Comparison of ENCODE assay signal across 28 cellular contexts in the genomic region with DNA sequence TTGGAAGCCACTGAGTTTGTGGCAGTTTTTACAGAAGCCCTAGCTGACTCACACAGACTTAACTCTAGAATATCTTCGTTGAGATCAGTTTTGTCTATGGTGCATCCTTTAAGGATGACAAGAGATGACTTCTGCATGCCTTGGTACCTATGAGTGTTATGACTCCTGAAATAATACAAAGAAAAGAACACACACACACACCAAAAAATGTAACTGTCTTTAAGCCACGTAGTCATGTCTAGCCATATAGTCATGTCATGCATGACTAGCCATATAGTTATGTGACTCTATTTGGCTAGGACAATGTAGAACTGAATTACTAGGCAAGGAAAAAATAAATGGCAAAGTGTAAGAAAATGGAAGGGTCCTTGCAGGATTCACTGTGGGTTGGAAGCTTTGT.
"Had no signal": no experiment of that assay in that cellular context is flagged by ENCODE, and none has a peak within 500 bp of the region (broad histone marks: within the 10 kb centered on the region; RNA-seq: fewer than 3 reads in every experiment).

No MANE protein-coding gene starts in this region.

- H3K36me3 ChIP-seq: stomach, suprapubic skin, thoracic aorta, thyroid gland, tibial artery, tibial nerve, transverse colon, upper lobe of left lung, upper lobe of right lung, uterus, vagina had no signal

- H3K4me1 ChIP-seq: stomach, suprapubic skin, testis, thyroid gland, tibial artery, tibial nerve, transverse colon, upper lobe of left lung, upper lobe of right lung, uterus, vagina had no signal

- H3K27ac ChIP-seq: stomach, suprapubic skin, testis, thoracic aorta, thyroid gland, tibial artery, tibial nerve, transverse colon, upper lobe of left lung, upper lobe of right lung, uterus, vagina had no signal

- H3K36me3 Mint-ChIP-seq: stimulated activated effector memory CD8-positive, alpha-beta T cell treated with anti-CD3 and anti-CD28 coated beads, Interleukin-12 subunit alpha, Interleukin-12 subunit beta, amount 100 ng/mL, for 72 hours; stimulated activated memory B cell treated with anti-CD40 and anti-IgM and Interleukin-4, amounts not matched to agents 10 μg/mL and 1 μg/mL and 100 μg/mL, for 72 hours; stimulated activated naive B cell treated with anti-CD40 and anti-IgM and Interleukin-4, amounts not matched to agents 10 μg/mL and 1 μg/mL and 100 μg/mL, for 72 hours; type B pancreatic cell had no signal

- ATAC-seq: stimulated activated effector memory CD8-positive, alpha-beta T cell treated with anti-CD3 and anti-CD28 coated beads, Interleukin-12 subunit alpha, Interleukin-12 subunit beta, amount 100 ng/mL, for 72 hours; stimulated activated memory B cell treated with anti-CD40 and anti-IgM and Interleukin-4, amounts not matched to agents 10 μg/mL and 1 μg/mL and 100 μg/mL, for 72 hours; stimulated activated naive B cell treated with anti-CD40 and anti-IgM and Interleukin-4, amounts not matched to agents 10 μg/mL and 1 μg/mL and 100 μg/mL, for 72 hours; stimulated activated naive CD8-positive, alpha-beta T cell treated with anti-CD3 and anti-CD28 coated beads, Interleukin-15, amount 100 ng/mL, for 72 hours; stimulated activated naive CD8-positive, alpha-beta T cell treated with anti-CD3 and anti-CD28 coated beads, Interleukin-15, Interleukin-2, amounts not matched to agents 100 U/mL and 50 U/mL, for 24 hours; upper lobe of right lung had no signal

- H3K4me3 Mint-ChIP-seq: stimulated activated effector memory CD8-positive, alpha-beta T cell treated with anti-CD3 and anti-CD28 coated beads, Interleukin-12 subunit alpha, Interleukin-12 subunit beta, amount 100 ng/mL, for 72 hours; stimulated activated memory B cell treated with anti-CD40 and anti-IgM and Interleukin-4, amounts not matched to agents 10 μg/mL and 1 μg/mL and 100 μg/mL, for 72 hours; stimulated activated naive B cell treated with anti-CD40 and anti-IgM and Interleukin-4, amounts not matched to agents 10 μg/mL and 1 μg/mL and 100 μg/mL, for 72 hours; stimulated activated naive CD8-positive, alpha-beta T cell treated with anti-CD3 and anti-CD28 coated beads, Interleukin-15, amount 100 ng/mL, for 72 hours; stimulated activated naive CD8-positive, alpha-beta T cell treated with anti-CD3 and anti-CD28 coated beads, Interleukin-15, Interleukin-2, amounts not matched to agents 100 ng/mL and 50 ng/mL, for 24 hours; type B pancreatic cell had no signal

- H3K4me1 Mint-ChIP-seq: stimulated activated effector memory CD8-positive, alpha-beta T cell treated with anti-CD3 and anti-CD28 coated beads, Interleukin-12 subunit alpha, Interleukin-12 subunit beta, amount 100 ng/mL, for 72 hours; stimulated activated naive B cell treated with anti-CD40 and anti-IgM and Interleukin-4, amounts not matched to agents 10 μg/mL and 1 μg/mL and 100 μg/mL, for 72 hours; stimulated activated naive CD8-positive, alpha-beta T cell treated with anti-CD3 and anti-CD28 coated beads, Interleukin-15, amount 100 ng/mL, for 72 hours had no signal

- H3K27me3 Mint-ChIP-seq: stimulated activated memory B cell treated with anti-CD40 and anti-IgM and Interleukin-4, amounts not matched to agents 10 μg/mL and 1 μg/mL and 100 μg/mL, for 72 hours; stimulated activated naive B cell treated with anti-CD40 and anti-IgM and Interleukin-4, amounts not matched to agents 10 μg/mL and 1 μg/mL and 100 μg/mL, for 72 hours; stimulated activated naive CD8-positive, alpha-beta T cell treated with anti-CD3 and anti-CD28 coated beads, Interleukin-15, amount 100 ng/mL, for 72 hours; stimulated activated naive CD8-positive, alpha-beta T cell treated with anti-CD3 and anti-CD28 coated beads, Interleukin-15, Interleukin-2, amounts not matched to agents 100 ng/mL and 50 ng/mL, for 24 hours; type B pancreatic cell had no signal

- DNase-seq: stimulated activated CD4-positive, alpha-beta T cell treated with anti-CD3 and anti-CD28 coated beads, Interleukin-2, amount 100 ng/mL, for 48 hours; stimulated activated CD4-positive, alpha-beta T cell treated with anti-CD3 and anti-CD28 coated beads, Interleukin-4, amount 100 ng/mL, for 1 hour; stimulated activated CD4-positive, alpha-beta T cell treated with anti-CD3 and anti-CD28 coated beads, Interleukin-4, amount 100 ng/mL, for 24 hours; stimulated activated CD4-positive, alpha-beta T cell treated with anti-CD3 and anti-CD28 coated beads, Interleukin-4, amount 100 ng/mL, for 4 hours; stimulated activated CD8-positive, alpha-beta memory T cell treated with anti-CD3 and anti-CD28 coated beads, Interleukin-4, amount 100 ng/mL, for 48 hours; stimulated activated naive B cell treated with anti-CD40 and anti-IgM and Interleukin-4, amounts not matched to agents 10 μg/mL and 1 μg/mL and 100 μg/mL, for 72 hours; stimulated activated naive CD4-positive, alpha-beta T cell; stimulated activated naive CD4-positive, alpha-beta T cell treated with Interleukin-2 at 50 U/mL for 16 hours; stimulated activated naive CD8-positive, alpha-beta T cell treated with anti-CD3 and anti-CD28 coated beads, Interleukin-15, amount 100 ng/mL, for 72 hours; stimulated activated naive CD8-positive, alpha-beta T cell treated with anti-CD3 and anti-CD28 coated beads, Interleukin-15, Interleukin-2, amounts not matched to agents 100 U/mL and 50 U/mL, for 24 hours; stomach; substantia nigra; testis; thyroid gland; tibial artery; transverse colon; trophoblast cell; upper lobe of left lung; upper lobe of right lung; uterus had no signal

- H3K27ac Mint-ChIP-seq: stimulated activated effector memory CD8-positive, alpha-beta T cell treated with anti-CD3 and anti-CD28 coated beads, Interleukin-12 subunit alpha, Interleukin-12 subunit beta, amount 100 ng/mL, for 72 hours; stimulated activated memory B cell treated with anti-CD40 and anti-IgM and Interleukin-4, amounts not matched to agents 10 μg/mL and 1 μg/mL and 100 μg/mL, for 72 hours; stimulated activated naive B cell treated with anti-CD40 and anti-IgM and Interleukin-4, amounts not matched to agents 10 μg/mL and 1 μg/mL and 100 μg/mL, for 72 hours; stimulated activated naive CD8-positive, alpha-beta T cell treated with anti-CD3 and anti-CD28 coated beads, Interleukin-15, amount 100 ng/mL, for 72 hours; stimulated activated naive CD8-positive, alpha-beta T cell treated with anti-CD3 and anti-CD28 coated beads, Interleukin-15, Interleukin-2, amounts not matched to agents 100 ng/mL and 50 ng/mL, for 24 hours; type B pancreatic cell had no signal

- H3K4me3 ChIP-seq: stomach, suprapubic skin, testis, thoracic aorta, thyroid gland, tibial artery, tibial nerve, transverse colon, upper lobe of left lung, upper lobe of right lung, uterus, vagina had no signal

- H3K9me3 ChIP-seq: stomach, suprapubic skin, testis, thoracic aorta, thyroid gland, tibial artery, tibial nerve, transverse colon, upper lobe of left lung, upper lobe of right lung, uterus, vagina had no signal

- H3K27me3 ChIP-seq: stomach, suprapubic skin, testis, thyroid gland, tibial artery, tibial nerve, transverse colon, upper lobe of left lung, upper lobe of right lung, uterus, vagina had no signal

- H3K9me3 Mint-ChIP-seq: stimulated activated naive CD8-positive, alpha-beta T cell treated with anti-CD3 and anti-CD28 coated beads, Interleukin-15, Interleukin-2, amounts not matched to agents 100 ng/mL and 50 ng/mL, for 24 hours; type B pancreatic cell had no signal
